Comparison of ENCODE assay signal across 8 cellular contexts in genomic region chr11:57514538-57515331, GRCh38. TPM values are rescaled to one million over a fixed set of nuclear protein-coding genes. Genes with fewer than 3 reads are reported as not detected.
DNase-seq lines count a peak whose midpoint lies in the region; ATAC-seq, FAIRE-seq and TF ChIP-seq lines count a peak whose summit lies in the region.

No MANE protein-coding gene starts in this region.

- peak; percentile 66 for TF ChIP-seq POLR2A in Raji (IDR thresholded peaks at IDR 0.05; ENCODE audit: insufficient read depth, low read depth, low read length)

- peak overlapping the region; percentile 87 for H3K4me3 ChIP-seq in AG09309 (ENCODE audit: control insufficient read depth, low read depth, low read length)
- peak overlapping the region; percentile 93 for H3K4me3 ChIP-seq in hepatocyte
- peak overlapping the region; percentile 83 for H3K4me3 ChIP-seq in skeletal muscle satellite cell (ENCODE audit: low read length)

- H3K27me3 ChIP-seq in hepatocyte, result peaks cover 7% of the 10 kb centered on the region
- no peaks in the 10 kb centered on the region for H3K27me3 ChIP-seq in skeletal muscle satellite cell (ENCODE audit: control insufficient read depth, insufficient read depth, low read length)

- peak overlapping the region; percentile 76 for H3K9ac ChIP-seq in skeletal muscle satellite cell (ENCODE audit: low read depth, low read length)

- H3K9me3 ChIP-seq in hepatocyte (ENCODE audit: low read depth), result no peaks in the 10 kb centered on the region
- no peaks in the 10 kb centered on the region for H3K9me3 ChIP-seq in skeletal muscle satellite cell (replicated peaks; ENCODE audit: low read length)

- H3K27ac Mint-ChIP-seq in activated naive CD8-positive, alpha-beta T cell treated with anti-CD3 and anti-CD28 coated beads, Interleukin-2, amount 50 U/mL, for 24 hours, result peak overlapping the region; percentile 96

- DNase-seq in AG09309 (ENCODE audit: low read depth), result no peak
- peak; percentile 65 for DNase-seq in activated naive CD8-positive, alpha-beta T cell treated with anti-CD3 and anti-CD28 coated beads, Interleukin-2, amount 50 U/mL, for 24 hours
- DNase-seq in hepatocyte (ENCODE audit: low spot score), result peak; percentile 65
- DNase-seq in RCC 7860 (ENCODE audit: low spot score), result no peak

- peak overlapping the region; percentile 97 for H3K4me3 Mint-ChIP-seq in activated naive CD8-positive, alpha-beta T cell treated with anti-CD3 and anti-CD28 coated beads, Interleukin-2, amount 50 U/mL, for 24 hours

- ATAC-seq in GM19035 (IDR thresholded peaks at IDR 0.05; ENCODE audit: unreplicated experiment) (peak; percentile 51), HG03432 (IDR thresholded peaks at IDR 0.05; ENCODE audit: unreplicated experiment) (peak; percentile 51)
- ATAC-seq in activated naive CD8-positive, alpha-beta T cell treated with anti-CD3 and anti-CD28 coated beads, Interleukin-2, amount 50 U/mL, for 24 hours, result peak; percentile 65

- no peak for FAIRE-seq in RCC 7860 (lab: Jason Lieb, UNC)

- WGBS in hepatocyte (ENCODE audit: low lambda C conversion rate, missing lambda C conversion rate), result under 1% methylated on average over 26 of the region's 57 CpGs

- no peak overlapping the region for H3K27ac ChIP-seq in hepatocyte

- H3K9me3 Mint-ChIP-seq in activated naive CD8-positive, alpha-beta T cell treated with anti-CD3 and anti-CD28 coated beads, Interleukin-2, amount 50 U/mL, for 24 hours, result no peaks in the 10 kb centered on the region

- H3K36me3 Mint-ChIP-seq in activated naive CD8-positive, alpha-beta T cell treated with anti-CD3 and anti-CD28 coated beads, Interleukin-2, amount 50 U/mL, for 24 hours (ENCODE audit: low read depth), result peaks cover 6% of the 10 kb centered on the region

- H3K79me2 ChIP-seq in hepatocyte, result no peaks in the 10 kb centered on the region

- H3K9me2 ChIP-seq in hepatocyte (replicated peaks; ENCODE audit: insufficient read depth), result no peaks in the 10 kb centered on the region

- H3K4me2 ChIP-seq in hepatocyte, result peak overlapping the region; percentile 99
- H3K4me2 ChIP-seq in skeletal muscle satellite cell (ENCODE audit: low read length), result peak overlapping the region; percentile 90

- H3K36me3 ChIP-seq in hepatocyte (replicated peaks; ENCODE audit: insufficient read depth, low read depth) (no peaks in the 10 kb centered on the region), skeletal muscle satellite cell (ENCODE audit: insufficient read depth, low read length) (no peaks in the 10 kb centered on the region)

- H3K4me1 ChIP-seq in hepatocyte (ENCODE audit: insufficient read depth), result peaks cover 5% of the 10 kb centered on the region
- H3K4me1 ChIP-seq in skeletal muscle satellite cell (ENCODE audit: control insufficient read depth, insufficient read depth, low read length), result peaks cover 8% of the 10 kb centered on the region

- TF ChIP-seq CTCF in AG09309 (IDR thresholded peaks at IDR 0.05; ENCODE audit: control insufficient read depth, insufficient read depth, low read depth, low read length, missing control alignments) (no peak), hepatocyte (IDR thresholded peaks at IDR 0.05; ENCODE audit: poor library complexity) (no peak)

- H2AFZ ChIP-seq in hepatocyte, result peak overlapping the region; percentile 92

- H3K27me3 Mint-ChIP-seq in activated naive CD8-positive, alpha-beta T cell treated with anti-CD3 and anti-CD28 coated beads, Interleukin-2, amount 50 U/mL, for 24 hours, result no peaks in the 10 kb centered on the region

- H4K20me1 ChIP-seq in hepatocyte (ENCODE audit: insufficient read depth, poor library complexity, severe bottlenecking), result no peaks in the 10 kb centered on the region

- H3K4me1 Mint-ChIP-seq in activated naive CD8-positive, alpha-beta T cell treated with anti-CD3 and anti-CD28 coated beads, Interleukin-2, amount 50 U/mL, for 24 hours, result peaks cover 31% of the 10 kb centered on the region

RNA-seq across cellular contexts. Expression of gene SLC43A1, which starts 0.8 kb away (rescaled TPM):
- total RNA-seq in hepatocyte, result 40.4 and 42.2 TPM in 2 replicates
- polyA plus RNA-seq in hepatocyte, result 23.4 and 39.5 TPM in 2 replicates
- 9.6 and 14.7 TPM in 2 replicates for total RNA-seq in skeletal muscle satellite cell (2012; rRNA removed)

RNA-seq across cellular contexts. Expression of gene TIMM10, which starts 15.8 kb away (rescaled TPM):
- total RNA-seq in hepatocyte, result 23.3 and 31.2 TPM in 2 replicates
- polyA plus RNA-seq in hepatocyte, result 84.0 and 99.4 TPM in 2 replicates
- total RNA-seq in skeletal muscle satellite cell (2012; rRNA removed), result 44.4 and 59.6 TPM in 2 replicates

RNA-seq across cellular contexts. Expression of gene SMTNL1, which starts 22.7 kb away (rescaled TPM):
- total RNA-seq in hepatocyte, result not detected in 2 replicates
- 0.19 TPM in 1 of 2 replicates, not detected in the other for polyA plus RNA-seq in hepatocyte
- not detected in 2 replicates for total RNA-seq in skeletal muscle satellite cell (2012; rRNA removed)

RNA-seq across cellular contexts. Expression of gene UBE2L6, which starts 52.7 kb away (rescaled TPM):
- total RNA-seq in hepatocyte, result 40.6 and 45.7 TPM in 2 replicates
- polyA plus RNA-seq in hepatocyte, result 109 and 113 TPM in 2 replicates
- 62.5 and 65.4 TPM in 2 replicates for total RNA-seq in skeletal muscle satellite cell (2012; rRNA removed)

RNA-seq across cellular contexts. Expression of gene RTN4RL2, which starts 54.4 kb away (rescaled TPM):
- total RNA-seq in hepatocyte, result 1.4 and 2.4 TPM in 2 replicates
- 5.8 and 10.6 TPM in 2 replicates for polyA plus RNA-seq in hepatocyte
- total RNA-seq in skeletal muscle satellite cell (2012; rRNA removed), result 0.51 TPM in 1 of 2 replicates, not detected in the other

Comparison
In these comparisons a context has a peak if more than half of its experiments do, and no peak if none do; other contexts are left out.
1. DNase-seq: peak in activated naive CD8-positive, alpha-beta T cell treated with anti-CD3 and anti-CD28 coated beads, Interleukin-2, amount 50 U/mL, for 24 hours (single experiment) and hepatocyte (single experiment); none in AG09309 (single experiment) and RCC 7860 (single experiment).
2. Peak in every context shown above with its lines, with median percentiles within 50 percentile points of each other: H3K4me3 ChIP-seq and ATAC-seq.